In genomic region chr13:75870397-75870801, GRCh38 we compare ENCODE assay signal across 8 cellular contexts.
DNase-seq lines count a peak whose midpoint lies in the region; ATAC-seq and TF ChIP-seq lines count a peak whose summit lies in the region.

No MANE protein-coding gene starts in this region.

- H3K4me3 ChIP-seq in fibroblast of pulmonary artery (replicated peaks; ENCODE audit: low read depth, low read length) = peak overlapping the region; percentile 54

- peaks cover 4% of the 10 kb centered on the region for H3K4me1 Mint-ChIP-seq in progenitor cell of endocrine pancreas (ENCODE audit: low read depth)

- DNase-seq in Right ventricle myocardium superior (no peak), Right ventricle myocardium inferior (ENCODE audit: missing footprints) (no peak), NCI-H1092 treated with DMSO at 0.1 percent for 48 hours (lab: John Stamatoyannopoulos, UW) (peak; percentile 58), fibroblast of pulmonary artery (ENCODE audit: low read depth) (peak; percentile 49), progenitor cell of endocrine pancreas (ENCODE audit: low spot score, unreplicated experiment) (no peak)
- peak; percentile 36 for DNase-seq in activated T-cell treated with anti-CD3 and anti-CD28 coated beads, Interleukin-2, amount 50 U/mL, for 1 hour

- peak overlapping the region; percentile 64 for H3K27ac Mint-ChIP-seq in progenitor cell of endocrine pancreas

- H3K4me3 Mint-ChIP-seq in progenitor cell of endocrine pancreas (ENCODE audit: low read depth) = peak overlapping the region; percentile 63

- peak; percentile 73 for TF ChIP-seq CTCF in fibroblast of pulmonary artery (IDR thresholded peaks at IDR 0.05; ENCODE audit: low read length, missing control alignments)
- peak; percentile 90 for TF ChIP-seq CTCF in progenitor cell of endocrine pancreas (IDR thresholded peaks at IDR 0.05; ENCODE audit: unreplicated experiment)

- no peaks in the 10 kb centered on the region for H3K36me3 Mint-ChIP-seq in progenitor cell of endocrine pancreas (ENCODE audit: insufficient read depth)

- H3K27me3 Mint-ChIP-seq in progenitor cell of endocrine pancreas = peaks cover 3% of the 10 kb centered on the region

- intact Hi-C loops in Right ventricle myocardium superior (cut with DNase I) = loop anchor here (5.0 to 10.0 kb wide), 2 partner anchors 144 to 1032 kb away; no protein-coding TSS in a partner anchor
- intact Hi-C loops in Right ventricle myocardium inferior (cut with DNase I) = loop anchor here (1.0 to 5.0 kb wide), 3 partner anchors 603 to 1033 kb away; partner anchors contain the start of gene KCTD12

- ATAC-seq in Right ventricle myocardium superior (ENCODE audit: poor library complexity) (peak; percentile 44), Right ventricle myocardium inferior (no peak), GM18861 (IDR thresholded peaks at IDR 0.05; ENCODE audit: unreplicated experiment) (no peak), GM19023 (IDR thresholded peaks at IDR 0.05; ENCODE audit: unreplicated experiment) (no peak)

- H3K9me3 Mint-ChIP-seq in progenitor cell of endocrine pancreas (ENCODE audit: low read depth) = peaks cover 3% of the 10 kb centered on the region

Comparison
In these comparisons a context has a peak if more than half of its experiments do, and no peak if none do; other contexts are left out.
1. DNase-seq: peak in NCI-H1092 treated with DMSO at 0.1 percent for 48 hours (single experiment), activated T-cell treated with anti-CD3 and anti-CD28 coated beads, Interleukin-2, amount 50 U/mL, for 1 hour (single experiment) and fibroblast of pulmonary artery (single experiment); none in Right ventricle myocardium superior (single experiment), Right ventricle myocardium inferior (single experiment) and progenitor cell of endocrine pancreas (single experiment).